Comparison of ENCODE assay signal across 8 cellular contexts in genomic region chr5:134527156-134527960, GRCh38. TPM values are rescaled to one million over a fixed set of nuclear protein-coding genes. Genes with fewer than 3 reads are reported as not detected.
A peak's percentile ranks its signal among the peaks of the same experiment; 100 is the strongest.
DNase-seq lines count a peak whose midpoint lies in the region; ATAC-seq lines count a peak whose summit lies in the region.

No MANE protein-coding gene starts in this region.

- no peak overlapping the region for H3K23ac ChIP-seq in mesenchymal stem cell (ENCODE audit: low read length in 2 of 2)

- peak overlapping the region in 1 of 2 experiments; percentile 53 for H3K14ac ChIP-seq in mesenchymal stem cell (ENCODE audit: low read length in 2 of 2)

- H3K4me3 ChIP-seq in BLaER1 (peak overlapping the region; percentile 92), mesenchymal stem cell (ENCODE audit: insufficient read depth in 1 of 2, low read depth in 1 of 2, low read length in 2 of 2) (peak overlapping the region; percentile 91 to 94)
- peak overlapping the region; percentile 87 for H3K4me3 ChIP-seq in effector memory CD4-positive, alpha-beta T cell (ENCODE audit: insufficient read depth, low read depth, low read length, poor library complexity, severe bottlenecking)

- no peak overlapping the region for H2AK5ac ChIP-seq in mesenchymal stem cell (ENCODE audit: low read length, severe bottlenecking)

- H3K18ac ChIP-seq in mesenchymal stem cell (ENCODE audit: low read depth in 1 of 2, low read length in 2 of 2), result peak overlapping the region in 1 of 2 experiments; percentile 96

- no peaks in the 10 kb centered on the region for H3K27me3 ChIP-seq in BLaER1
- no peaks in the 10 kb centered on the region for H3K27me3 ChIP-seq in effector memory CD4-positive, alpha-beta T cell (replicated peaks; ENCODE audit: control insufficient read depth, insufficient read depth, low read length, poor library complexity, severe bottlenecking)
- H3K27me3 ChIP-seq in mesenchymal stem cell (ENCODE audit: control insufficient read depth in 1 of 2, insufficient read depth in 1 of 2, low read length in 2 of 2), result no peaks in the 10 kb centered on the region

- peaks cover 2% of the 10 kb centered on the region for H3K79me1 ChIP-seq in mesenchymal stem cell (replicated peaks; ENCODE audit: low read length, poor library complexity, severe bottlenecking)

- peak overlapping the region in 1 of 2 experiments; percentile 22 for H3K4ac ChIP-seq in mesenchymal stem cell (ENCODE audit: low read depth in 1 of 2, low read length in 2 of 2)

- H3K27ac ChIP-seq in BLaER1, result peak overlapping the region; percentile 92
- peak overlapping the region; percentile 98 for H3K27ac ChIP-seq in effector memory CD4-positive, alpha-beta T cell (ENCODE audit: insufficient read depth, low read length, poor library complexity, severe bottlenecking)
- peak overlapping the region; percentile 97 for H3K27ac ChIP-seq in mesenchymal stem cell (ENCODE audit: low read length, poor library complexity, severe bottlenecking)

- H2BK12ac ChIP-seq in mesenchymal stem cell (ENCODE audit: low read length in 2 of 2), result peak overlapping the region in 1 of 2 experiments; percentile 96

- no peak overlapping the region for H2BK5ac ChIP-seq in mesenchymal stem cell (ENCODE audit: low read depth, low read length, poor library complexity, severe bottlenecking)

- no peak overlapping the region for H2BK120ac ChIP-seq in mesenchymal stem cell (ENCODE audit: low read depth, low read length)

- H3K36me3 ChIP-seq in BLaER1 (no peaks in the 10 kb centered on the region), mesenchymal stem cell (ENCODE audit: control insufficient read depth in 1 of 2, insufficient read depth in 2 of 2, low read depth in 1 of 2, low read length in 2 of 2) (peaks cover 0 to 5% of the 10 kb centered on the region in 2 experiments)
- H3K36me3 ChIP-seq in effector memory CD4-positive, alpha-beta T cell (ENCODE audit: control insufficient read depth, insufficient read depth, low read length), result peaks cover 3% of the 10 kb centered on the region

- H3K4me2 ChIP-seq in BLaER1, result peak overlapping the region; percentile 98
- H3K4me2 ChIP-seq in mesenchymal stem cell (ENCODE audit: low read length, poor library complexity, severe bottlenecking), result peak overlapping the region; percentile 88

- H3K4me1 ChIP-seq in BLaER1, result peaks cover 57% of the 10 kb centered on the region
- H3K4me1 ChIP-seq in effector memory CD4-positive, alpha-beta T cell (ENCODE audit: control insufficient read depth, insufficient read depth, low read length, poor library complexity, severe bottlenecking), result peaks cover 48% of the 10 kb centered on the region
- H3K4me1 ChIP-seq in mesenchymal stem cell (ENCODE audit: control insufficient read depth, insufficient read depth, low read depth, low read length), result peaks cover 36% of the 10 kb centered on the region

- H4K8ac ChIP-seq in mesenchymal stem cell (ENCODE audit: low read length), result no peak overlapping the region

- DNase-seq in NCI-H82 (lab: John Stamatoyannopoulos, UW) (peak; percentile 95), mesenchymal stem cell (peak; percentile 94)
- peak; percentile 52 to 57 for DNase-seq in activated CD8-positive, alpha-beta memory T cell treated with anti-CD3 and anti-CD28 coated beads for 4 hours (ENCODE audit: low read depth in 2 of 2)
- peak; percentile 50 to 64 (median 53) for DNase-seq in effector memory CD4-positive, alpha-beta T cell
- peak; percentile 52 for DNase-seq in stimulated activated CD8-positive, alpha-beta memory T cell treated with anti-CD3 and anti-CD28 coated beads, Interleukin-12 subunit alpha, Interleukin-12 subunit beta, amount 100 ng/mL, for 24 hours (ENCODE audit: extremely low read depth)

- peak overlapping the region; percentile 0 for H2BK15ac ChIP-seq in mesenchymal stem cell (ENCODE audit: low read depth, poor library complexity, severe bottlenecking)

- H4K20me1 ChIP-seq in BLaER1, result peaks cover 47% of the 10 kb centered on the region; the same call in 1 of the 2 replicates

- WGBS in mesenchymal stem cell, result 2% methylated on average over 43 of the region's 57 CpGs

- peak overlapping the region; percentile 19 for H4K91ac ChIP-seq in mesenchymal stem cell (ENCODE audit: low read length)

- H3K9ac ChIP-seq in BLaER1 (peak overlapping the region; percentile 87), mesenchymal stem cell (ENCODE audit: low read length) (peak overlapping the region; percentile 100)

- H3K9me3 ChIP-seq in BLaER1, result no peaks in the 10 kb centered on the region
- no peaks in the 10 kb centered on the region for H3K9me3 ChIP-seq in effector memory CD4-positive, alpha-beta T cell (ENCODE audit: control insufficient read depth, low read length)
- no peaks in the 10 kb centered on the region for H3K9me3 ChIP-seq in mesenchymal stem cell (ENCODE audit: control insufficient read depth, low read length)

- peak overlapping the region; percentile 83 for H2AFZ ChIP-seq in mesenchymal stem cell (ENCODE audit: low read depth, low read length)

- peak; percentile 34 for ATAC-seq in GM19324 (IDR thresholded peaks at IDR 0.05; ENCODE audit: low FRiP score, unreplicated experiment)
- ATAC-seq in HG03460 (IDR thresholded peaks at IDR 0.05; ENCODE audit: unreplicated experiment), result peak; percentile 26

RNA-seq across cellular contexts. Expression of gene JADE2, which starts 1.9 kb away (rescaled TPM):
- 19.8 TPM for polyA plus RNA-seq in mesenchymal stem cell (2013, experiment 1 of 2)
- 17.8 TPM for polyA plus RNA-seq in mesenchymal stem cell (2013, experiment 2 of 2)

Comparison
In these comparisons a context has a peak if more than half of its experiments do, and no peak if none do; other contexts are left out.
1. Peak in every context shown above with its lines: DNase-seq, ATAC-seq, H3K4me3 ChIP-seq and H3K27ac ChIP-seq.